In the genomic region with DNA sequence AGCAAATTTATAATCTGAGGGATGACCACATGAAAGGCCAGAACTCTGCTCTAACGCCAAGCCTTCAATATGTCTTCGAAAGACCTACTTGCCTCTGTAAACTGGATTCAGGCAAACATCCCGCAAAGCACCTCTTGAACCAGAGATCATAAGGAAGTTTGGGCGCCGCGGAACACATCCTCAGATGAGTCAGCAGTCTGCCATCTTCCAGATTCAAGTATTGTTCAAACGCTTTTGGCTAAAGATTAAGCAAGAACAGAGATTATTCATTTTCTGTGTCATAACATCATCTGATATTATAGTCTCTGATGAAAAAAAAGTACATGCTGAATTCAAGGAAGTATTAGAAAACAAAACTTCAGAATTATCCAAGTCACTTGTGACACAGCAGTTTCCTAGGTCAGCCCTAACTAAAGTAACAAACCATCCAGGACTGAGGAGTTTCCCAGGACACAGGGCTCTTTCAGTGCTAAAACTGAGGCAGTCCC, we compare ENCODE assay signal across 1 cellular context.
TF ChIP-seq lines count a peak whose summit lies in the region.

No MANE protein-coding gene starts in this region.

TF ChIP-seq in K562, 482 proteins besides CTCF, POLR2A, EP300 and RAD21 (continued from another document):
- no peak for TF ChIP-seq PBX2 (CRISPR knock-in tag; IDR thresholded peaks at IDR 0.05; ENCODE audit: low read depth)
- peak; percentile 59; the same call in 1 of the 2 replicates for TF ChIP-seq PBX2 (tag; conservative IDR thresholded peaks at IDR 0.05; ENCODE audit: low read depth)
- no peak for TF ChIP-seq ZFP36 (IDR thresholded peaks at IDR 0.05; ENCODE audit: low read depth, low read length, partially characterized antibody)
- TF ChIP-seq FOXA1 (IDR thresholded peaks at IDR 0.05; ENCODE audit: borderline replicate concordance) = no peak
- no peak for TF ChIP-seq NR2C1 (IDR thresholded peaks at IDR 0.05)
- TF ChIP-seq NR2C1 (tag; IDR thresholded peaks at IDR 0.05) = peak; percentile 73
- TF ChIP-seq ZNF644 (tag; IDR thresholded peaks at IDR 0.05; ENCODE audit: low read depth) = peak; percentile 43; the same call in 1 of the 2 replicates
- TF ChIP-seq CBFA2T3 (IDR thresholded peaks at IDR 0.05) = no peak
- 0 out of 2 replicates have a peak, but pooled peaks have one; percentile 42 for TF ChIP-seq SMARCE1 (IDR thresholded peaks at IDR 0.05)
- TF ChIP-seq ZNF140 (CRISPR knock-in tag; IDR thresholded peaks at IDR 0.05) = no peak
- no peak for TF ChIP-seq ZBTB33 (CRISPR knock-in tag; IDR thresholded peaks at IDR 0.05)
- TF ChIP-seq PHF21A (IDR thresholded peaks at IDR 0.05; ENCODE audit: borderline replicate concordance, low read depth) = no peak
- no peak for TF ChIP-seq FOXK1 (CRISPR knock-in tag; IDR thresholded peaks at IDR 0.05; ENCODE audit: borderline replicate concordance)
- no peak for TF ChIP-seq RAD51 (IDR thresholded peaks at IDR 0.05; ENCODE audit: borderline replicate concordance, low read depth)
- TF ChIP-seq, protein P1, sequence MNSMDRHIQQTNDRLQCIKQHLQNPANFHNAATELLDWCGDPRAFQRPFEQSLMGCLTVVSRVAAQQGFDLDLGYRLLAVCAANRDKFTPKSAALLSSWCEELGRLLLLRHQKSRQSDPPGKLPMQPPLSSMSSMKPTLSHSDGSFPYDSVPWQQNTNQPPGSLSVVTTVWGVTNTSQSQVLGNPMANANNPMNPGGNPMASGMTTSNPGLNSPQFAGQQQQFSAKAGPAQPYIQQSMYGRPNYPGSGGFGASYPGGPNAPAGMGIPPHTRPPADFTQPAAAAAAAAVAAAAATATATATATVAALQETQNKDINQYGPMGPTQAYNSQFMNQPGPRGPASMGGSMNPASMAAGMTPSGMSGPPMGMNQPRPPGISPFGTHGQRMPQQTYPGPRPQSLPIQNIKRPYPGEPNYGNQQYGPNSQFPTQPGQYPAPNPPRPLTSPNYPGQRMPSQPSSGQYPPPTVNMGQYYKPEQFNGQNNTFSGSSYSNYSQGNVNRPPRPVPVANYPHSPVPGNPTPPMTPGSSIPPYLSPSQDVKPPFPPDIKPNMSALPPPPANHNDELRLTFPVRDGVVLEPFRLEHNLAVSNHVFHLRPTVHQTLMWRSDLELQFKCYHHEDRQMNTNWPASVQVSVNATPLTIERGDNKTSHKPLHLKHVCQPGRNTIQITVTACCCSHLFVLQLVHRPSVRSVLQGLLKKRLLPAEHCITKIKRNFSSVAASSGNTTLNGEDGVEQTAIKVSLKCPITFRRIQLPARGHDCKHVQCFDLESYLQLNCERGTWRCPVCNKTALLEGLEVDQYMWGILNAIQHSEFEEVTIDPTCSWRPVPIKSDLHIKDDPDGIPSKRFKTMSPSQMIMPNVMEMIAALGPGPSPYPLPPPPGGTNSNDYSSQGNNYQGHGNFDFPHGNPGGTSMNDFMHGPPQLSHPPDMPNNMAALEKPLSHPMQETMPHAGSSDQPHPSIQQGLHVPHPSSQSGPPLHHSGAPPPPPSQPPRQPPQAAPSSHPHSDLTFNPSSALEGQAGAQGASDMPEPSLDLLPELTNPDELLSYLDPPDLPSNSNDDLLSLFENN (IDR thresholded peaks at IDR 0.05; ENCODE audit: low read depth in 2 of 2, low read length in 2 of 2) = no peak
- TF ChIP-seq DMBX1 (CRISPR knock-in tag; IDR thresholded peaks at IDR 0.05; ENCODE audit: borderline replicate concordance) = 0 out of 2 replicates have a peak, but pooled peaks have one; percentile 35
- TF ChIP-seq PHF20 (IDR thresholded peaks at IDR 0.05; ENCODE audit: partially characterized antibody) = no peak
- peak in 1 of 2 experiments; percentile 14 for TF ChIP-seq E2F6 (IDR thresholded peaks at IDR 0.05; ENCODE audit: borderline replicate concordance in 1 of 2, extremely low read depth in 1 of 2, insufficient read depth in 1 of 2, insufficient read length in 1 of 2, low read depth in 1 of 2, low read length in 1 of 2, poor library complexity in 1 of 2, severe bottlenecking in 1 of 2)
- no peak for TF ChIP-seq LCOR (CRISPR knock-in tag; IDR thresholded peaks at IDR 0.05)
- no peak for TF ChIP-seq MECOM (CRISPR knock-in tag; IDR thresholded peaks at IDR 0.05)
- TF ChIP-seq CHAMP1 (IDR thresholded peaks at IDR 0.05) = no peak
- 0 out of 2 replicates have a peak, but pooled peaks have one; percentile 18 for TF ChIP-seq MTA3 (IDR thresholded peaks at IDR 0.05; ENCODE audit: borderline replicate concordance)
- TF ChIP-seq ZNF217 (CRISPR knock-in tag; IDR thresholded peaks at IDR 0.05) = no peak
- no peak for TF ChIP-seq PCBP2 (IDR thresholded peaks at IDR 0.05; ENCODE audit: low read depth, low read length, poor library complexity, severe bottlenecking)
- TF ChIP-seq ZNF174 (CRISPR knock-in tag; IDR thresholded peaks at IDR 0.05) = no peak
- TF ChIP-seq NFXL1 (CRISPR knock-in tag; IDR thresholded peaks at IDR 0.05) = no peak
- TF ChIP-seq PHB2 (IDR thresholded peaks at IDR 0.05; ENCODE audit: low read depth) = no peak
